27 cellular contexts compared by ENCODE assay signal in the genomic region with DNA sequence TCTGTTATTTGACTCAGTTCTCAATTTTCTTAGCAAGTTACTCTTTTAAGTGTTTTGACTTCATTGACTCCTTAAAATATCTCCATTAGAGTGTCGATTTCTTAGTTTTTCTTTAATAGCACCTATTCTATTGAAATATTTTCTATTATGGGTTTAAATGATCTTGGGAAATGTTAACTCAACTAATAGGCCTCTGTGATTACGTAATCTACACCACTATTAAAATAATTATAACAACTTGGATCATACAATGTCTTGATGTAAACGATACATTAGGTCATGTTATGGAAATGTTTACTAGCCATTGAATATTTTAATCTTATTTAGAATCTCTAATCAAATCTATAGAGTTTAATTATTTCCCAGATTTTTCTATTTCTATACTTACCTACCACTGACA.
"Had no signal": no experiment of that assay in that cellular context is flagged by ENCODE, and none has a peak within 500 bp of the region (broad histone marks: within the 10 kb centered on the region; RNA-seq: fewer than 3 reads in every experiment).

No MANE protein-coding gene starts in this region.

- H2AFZ ChIP-seq: neural progenitor cell, parathyroid adenoma had no signal

- H3K4me1 ChIP-seq: neural progenitor cell, parathyroid adenoma, psoas muscle, suprapubic skin, testis, tibial artery, transverse colon, upper lobe of right lung, uterus had no signal

- H3K27ac ChIP-seq: neural progenitor cell, ovary, parathyroid adenoma, psoas muscle, skin epidermis, suprapubic skin, testis, tibial artery, transverse colon, upper lobe of right lung, uterus had no signal

- DNase-seq: naive thymus-derived CD4-positive, alpha-beta T cell; natural killer cell; occipital lobe; ovary; posterior cingulate gyrus; psoas muscle; right cardiac atrium; stimulated activated CD4-positive, alpha-beta T cell treated with anti-CD3 and anti-CD28 coated beads, Interleukin-15, amount 100 ng/mL, for 24 hours; stimulated activated CD4-positive, alpha-beta T cell treated with anti-CD3 and anti-CD28 coated beads, Interleukin-2, amount 100 ng/mL, for 24 hours; stimulated activated CD4-positive, alpha-beta T cell treated with anti-CD3 and anti-CD28 coated beads, Interleukin-2, amount 100 ng/mL, for 48 hours; stimulated activated CD4-positive, alpha-beta T cell treated with anti-CD3 and anti-CD28 coated beads, Interleukin-4, amount 100 ng/mL, for 4 hours; stimulated activated CD8-positive, alpha-beta memory T cell treated with anti-CD3 and anti-CD28 coated beads, Interleukin-4, amount 100 ng/mL, for 48 hours; stimulated activated naive CD4-positive, alpha-beta T cell; stimulated activated naive CD8-positive, alpha-beta T cell treated with anti-CD3 and anti-CD28 coated beads, Interleukin-15, amount 100 ng/mL, for 72 hours; stimulated activated naive CD8-positive, alpha-beta T cell treated with anti-CD3 and anti-CD28 coated beads, Interleukin-15, Interleukin-2, amounts not matched to agents 100 U/mL and 50 U/mL, for 24 hours; substantia nigra; testis; tibial artery; transverse colon; upper lobe of right lung; uterus had no signal

- H3K27me3 ChIP-seq: neural progenitor cell, ovary, suprapubic skin, testis, tibial artery, transverse colon, upper lobe of right lung, uterus had no signal

- H3K36me3 ChIP-seq: neural progenitor cell, ovary, suprapubic skin, tibial artery, transverse colon, upper lobe of right lung, uterus had no signal

- ATAC-seq: naive thymus-derived CD4-positive, alpha-beta T cell; natural killer cell; psoas muscle; right cardiac atrium; sciatic nerve; stimulated activated memory B cell treated with anti-CD40 and anti-IgM and Interleukin-4, amounts not matched to agents 10 μg/mL and 1 μg/mL and 100 μg/mL, for 72 hours; stimulated activated naive CD8-positive, alpha-beta T cell treated with anti-CD3 and anti-CD28 coated beads, Interleukin-15, amount 100 ng/mL, for 72 hours; stimulated activated naive CD8-positive, alpha-beta T cell treated with anti-CD3 and anti-CD28 coated beads, Interleukin-15, Interleukin-2, amounts not matched to agents 100 U/mL and 50 U/mL, for 24 hours; upper lobe of right lung had no signal

- H3K79me2 ChIP-seq: parathyroid adenoma had no signal

- H3K4me3 ChIP-seq: neural progenitor cell, ovary, psoas muscle, skin epidermis, suprapubic skin, testis, tibial artery, transverse colon, upper lobe of right lung, uterus had no signal

- H3K9me3 ChIP-seq: ovary, psoas muscle, suprapubic skin, testis, tibial artery, transverse colon, upper lobe of right lung, uterus had no signal

- H3K4me2 ChIP-seq: neural progenitor cell had no signal

- H3K9ac ChIP-seq: neural progenitor cell, parathyroid adenoma had no signal
